In the genomic region with DNA sequence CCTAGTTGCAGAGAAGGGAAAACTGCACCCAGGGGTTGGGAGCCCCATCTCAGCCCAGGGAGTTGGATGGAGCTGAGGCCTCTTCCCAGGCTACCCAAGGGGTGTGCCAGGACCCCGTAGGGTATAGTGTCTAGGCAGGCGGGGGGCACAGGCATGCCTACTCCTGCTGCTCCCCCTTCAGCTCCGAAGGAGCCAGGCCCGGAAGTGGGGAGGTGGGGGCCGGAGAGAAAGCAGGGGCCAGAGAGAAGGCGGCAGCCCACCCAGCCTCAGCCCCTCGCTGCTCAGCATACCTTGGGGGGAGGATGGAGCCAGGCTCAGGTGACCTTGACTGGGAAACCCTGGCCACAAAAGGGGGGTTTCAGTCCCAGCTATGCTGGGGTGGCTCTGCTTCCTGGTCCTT, we compare ENCODE assay signal across 15 cellular contexts. TPM values are rescaled to one million over a fixed set of nuclear protein-coding genes. Genes with fewer than 3 reads are reported as not detected.
DNase-seq lines count a peak whose midpoint lies in the region; ATAC-seq and TF ChIP-seq lines count a peak whose summit lies in the region.
"Had no signal": no experiment of that assay in that cellular context is flagged by ENCODE, and none has a peak within 500 bp of the region (broad histone marks: within the 10 kb centered on the region; RNA-seq: fewer than 3 reads in every experiment).

No MANE protein-coding gene starts in this region.

- H3K18ac ChIP-seq in mesenchymal stem cell (ENCODE audit: low read depth in 1 of 2, low read length in 2 of 2): peak overlapping the region; percentile 71 to 96

- peak overlapping the region in 1 of 3 donors; percentile 79 for H3K4me3 Mint-ChIP-seq in T-cell

- H3K27me3 ChIP-seq in MG63: no peaks in the 10 kb centered on the region
- H3K27me3 ChIP-seq in duodenal mucosa (ENCODE audit: control insufficient read depth in 1 of 2, insufficient read depth in 2 of 2, low read length in 2 of 2): no peaks in the 10 kb centered on the region
- H3K27me3 ChIP-seq in mesenchymal stem cell (ENCODE audit: control insufficient read depth in 1 of 2, insufficient read depth in 1 of 2, low read length in 2 of 2): peaks cover 43 to 57% of the 10 kb centered on the region in 2 experiments
- H3K27me3 ChIP-seq in thyroid gland: no peaks in the 10 kb centered on the region

- no peaks in the 10 kb centered on the region for H3K9me3 Mint-ChIP-seq in T-cell
- H3K9me3 Mint-ChIP-seq: activated naive CD4-positive, alpha-beta T cell treated with anti-CD3 and anti-CD28 coated beads, Interleukin-2, amount 10 ng/mL, durations not matched to agents 7 days and 5 days; stimulated activated naive CD8-positive, alpha-beta T cell treated with anti-CD3 and anti-CD28 coated beads, Interleukin-15, Interleukin-2, amounts not matched to agents 100 ng/mL and 50 ng/mL, for 24 hours had no signal

- peak overlapping the region; percentile 79 for H4K8ac ChIP-seq in mesenchymal stem cell (ENCODE audit: low read length)

- H3K9me3 ChIP-seq in MG63: no peaks in the 10 kb centered on the region
- no peaks in the 10 kb centered on the region for H3K9me3 ChIP-seq in duodenal mucosa (ENCODE audit: control insufficient read depth in 1 of 2, low read length in 2 of 2)
- H3K9me3 ChIP-seq in mesenchymal stem cell (ENCODE audit: control insufficient read depth, low read length): no peaks in the 10 kb centered on the region
- H3K9me3 ChIP-seq in thyroid gland: no peaks in the 10 kb centered on the region

- no peak overlapping the region for H2BK5ac ChIP-seq in mesenchymal stem cell (ENCODE audit: low read depth, low read length, poor library complexity, severe bottlenecking)

- peak overlapping the region; percentile 35 for H2AK5ac ChIP-seq in mesenchymal stem cell (ENCODE audit: low read length, severe bottlenecking)

- H3K4me3 ChIP-seq in MG63: peak overlapping the region; percentile 58
- peak overlapping the region; percentile 73 to 78 for H3K4me3 ChIP-seq in duodenal mucosa (ENCODE audit: low read depth in 1 of 2, low read length in 2 of 2)
- peak overlapping the region in 1 of 2 experiments; percentile 69 for H3K4me3 ChIP-seq in mesenchymal stem cell (ENCODE audit: insufficient read depth in 1 of 2, low read depth in 1 of 2, low read length in 2 of 2)
- peak overlapping the region in 2 of 3 donors; percentile 39 to 44 for H3K4me3 ChIP-seq in thyroid gland (replicated peaks in 1 of 3)

- no peaks in the 10 kb centered on the region for H3K36me3 Mint-ChIP-seq in T-cell
- H3K36me3 Mint-ChIP-seq: activated naive CD4-positive, alpha-beta T cell treated with anti-CD3 and anti-CD28 coated beads, Interleukin-2, amount 10 ng/mL, durations not matched to agents 7 days and 5 days had no signal

- H2AFZ ChIP-seq in mesenchymal stem cell (ENCODE audit: low read depth, low read length): no peak overlapping the region

- TF ChIP-seq POLR2A in thyroid gland (IDR thresholded peaks at IDR 0.05): no peak

- peak overlapping the region in 1 of 2 experiments; percentile 68 for H2BK12ac ChIP-seq in mesenchymal stem cell (ENCODE audit: low read length in 2 of 2)

- peak overlapping the region in 1 of 2 experiments; percentile 35 for H3K23ac ChIP-seq in mesenchymal stem cell (ENCODE audit: low read length in 2 of 2)

- DNase-seq in MG63 (no peak), mesenchymal stem cell (no peak), thyroid gland (no peak), amniotic stem cell (lab: John Stamatoyannopoulos, UW) (no peak), T-cell (no peak)
- DNase-seq in activated CD4-positive, alpha-beta T cell treated with anti-CD3 and anti-CD28 coated beads, Interleukin-2, amount 50 U/mL, for 4 hours: no peak
- DNase-seq: activated naive CD4-positive, alpha-beta T cell treated with anti-CD3 and anti-CD28 coated beads, Interleukin-2, amount 10 ng/mL, durations not matched to agents 7 days and 5 days; GDM1; Karpas-422; NK-92 treated with Interleukin-12 subunit alpha and Interleukin-12 subunit beta, amount 100 ng/mL, for 24 hours; stimulated activated CD4-positive, alpha-beta T cell treated with anti-CD3 and anti-CD28 coated beads, Interleukin-12 subunit alpha, Interleukin-12 subunit beta, amount 100 ng/mL, for 4 hours had no signal

- H4K91ac ChIP-seq in mesenchymal stem cell (ENCODE audit: low read length): peak overlapping the region; percentile 91

- no peak for TF ChIP-seq CTCF in thyroid gland (IDR thresholded peaks at IDR 0.05)

- H2BK120ac ChIP-seq in mesenchymal stem cell (ENCODE audit: low read depth, low read length): peak overlapping the region; percentile 50

- peak overlapping the region; percentile 63 for H3K27ac ChIP-seq in duodenal mucosa (ENCODE audit: low read depth, low read length)
- no peak overlapping the region for H3K27ac ChIP-seq in mesenchymal stem cell (ENCODE audit: low read length, poor library complexity, severe bottlenecking)
- peak overlapping the region; percentile 57 to 90 (median 62) for H3K27ac ChIP-seq in thyroid gland

- POLR2A ChIA-PET in T-cell (lab: Charles Lee): no interaction called here

- H3K4me1 Mint-ChIP-seq in T-cell: peaks cover 9 to 16% (median 12%) of the 10 kb centered on the region in 3 donors

- no peak for ATAC-seq in GM21825 (IDR thresholded peaks at IDR 0.05; ENCODE audit: unreplicated experiment)
- no peak for ATAC-seq in T-cell (replicated peaks in 1 of 4)
- ATAC-seq: activated CD4-positive, CD25-positive, alpha-beta regulatory T cell treated with anti-CD3 and anti-CD28 coated beads, Interleukin-2, amount 50 U/mL, for 24 hours had no signal

- peaks cover 45 to 59% of the 10 kb centered on the region in 2 donors for H3K4me1 ChIP-seq in duodenal mucosa (ENCODE audit: control insufficient read depth in 1 of 2, insufficient read depth in 2 of 2, low read length in 2 of 2)
- H3K4me1 ChIP-seq in mesenchymal stem cell (ENCODE audit: control insufficient read depth, insufficient read depth, low read depth, low read length): peaks cover 41% of the 10 kb centered on the region
- peaks cover 43 to 68% of the 10 kb centered on the region in 2 donors for H3K4me1 ChIP-seq in thyroid gland

- H3K27ac Mint-ChIP-seq in T-cell: no peak overlapping the region
- H3K27ac Mint-ChIP-seq: activated naive CD4-positive, alpha-beta T cell treated with anti-CD3 and anti-CD28 coated beads, Interleukin-2, amount 10 ng/mL, durations not matched to agents 7 days and 5 days; stimulated activated naive CD8-positive, alpha-beta T cell treated with anti-CD3 and anti-CD28 coated beads, Interleukin-15, Interleukin-2, amounts not matched to agents 100 ng/mL and 50 ng/mL, for 24 hours had no signal

- H3K9ac ChIP-seq in duodenal mucosa (ENCODE audit: low read depth in 1 of 2, low read length in 2 of 2) (peak overlapping the region; percentile 56 to 75), mesenchymal stem cell (ENCODE audit: low read length) (peak overlapping the region; percentile 67)

- peaks cover 6% of the 10 kb centered on the region for H3K36me3 ChIP-seq in MG63
- H3K36me3 ChIP-seq in duodenal mucosa (ENCODE audit: control insufficient read depth in 1 of 2, insufficient read depth in 2 of 2, low read length in 2 of 2): peaks cover 0 to 8% of the 10 kb centered on the region in 2 donors
- peaks cover 0 to 18% of the 10 kb centered on the region in 2 experiments for H3K36me3 ChIP-seq in mesenchymal stem cell (ENCODE audit: control insufficient read depth in 1 of 2, insufficient read depth in 2 of 2, low read depth in 1 of 2, low read length in 2 of 2)
- H3K36me3 ChIP-seq in thyroid gland: no peaks in the 10 kb centered on the region

- H3K14ac ChIP-seq in mesenchymal stem cell (ENCODE audit: low read length in 2 of 2): peak overlapping the region in 1 of 2 experiments; percentile 78

- H2BK15ac ChIP-seq in mesenchymal stem cell (ENCODE audit: low read depth, poor library complexity, severe bottlenecking): peak overlapping the region; percentile 29

- WGBS in mesenchymal stem cell: 12% methylated on average over 7 of the region's 7 CpGs
- 40 to 47% methylated on average over 1 to 3 of the region's 7 CpGs for WGBS in thyroid gland, 2 donors

- H3K79me1 ChIP-seq in mesenchymal stem cell (replicated peaks; ENCODE audit: low read length, poor library complexity, severe bottlenecking): peaks cover 3% of the 10 kb centered on the region

- CTCF ChIA-PET in T-cell (lab: Charles Lee): interaction anchor here in 1 of 2 donors (0.5 kb wide), 1 partner anchor 22 kb away, joined by 5 read pairs; no protein-coding TSS in a partner anchor

- peak overlapping the region; percentile 64 for H3K4me2 ChIP-seq in mesenchymal stem cell (ENCODE audit: low read length, poor library complexity, severe bottlenecking)

- peak overlapping the region; percentile 55 to 60 for H3K4ac ChIP-seq in mesenchymal stem cell (ENCODE audit: low read depth in 1 of 2, low read length in 2 of 2)

- peaks cover 26 to 37% of the 10 kb centered on the region in 2 donors for H3K27me3 Mint-ChIP-seq in T-cell

- intact Hi-C loops in thyroid gland (cut with DNase I): no loop called here

RNA-seq across cellular contexts. Expression of a gene that starts 1.4 kb away (rescaled TPM):
- 11.7 and 22.9 TPM in 2 replicates for total RNA-seq in MG63 (2014; rRNA removed; shearing (Covaris generic); ENCODE audit: low replicate concordance)
- 23.6 TPM for polyA plus RNA-seq in mesenchymal stem cell (2013, experiment 1 of 2)
- polyA plus RNA-seq in mesenchymal stem cell (2013, experiment 2 of 2): 23.0 TPM
- total RNA-seq in thyroid gland (10 to 100 TPM; 13.2 to 44.2 (median 38.2) TPM), T-cell (under 1 TPM in 4 of 5 donors, not detected in 1; 0.32 to 0.46 (median 0.36) TPM)

RNA-seq across cellular contexts. Expression of a gene that starts 34.9 kb away (rescaled TPM):
- total RNA-seq in MG63 (2014; rRNA removed; shearing (Covaris generic); ENCODE audit: low replicate concordance): not detected in 2 replicates
- polyA plus RNA-seq in mesenchymal stem cell (2013, experiment 1 of 2): not detected
- not detected for polyA plus RNA-seq in mesenchymal stem cell (2013, experiment 2 of 2)
- total RNA-seq in thyroid gland (not detected), T-cell (under 1 TPM in 1 of 5 donors, not detected in 4; 0.28 TPM)

RNA-seq across cellular contexts. Expression of a gene that starts 48.5 kb away (rescaled TPM):
- not detected in 2 replicates for total RNA-seq in MG63 (2014; rRNA removed; shearing (Covaris generic); ENCODE audit: low replicate concordance)
- 0.01 TPM for polyA plus RNA-seq in mesenchymal stem cell (2013, experiment 1 of 2)
- 0.03 TPM for polyA plus RNA-seq in mesenchymal stem cell (2013, experiment 2 of 2)
- total RNA-seq in thyroid gland: 1 to 10 TPM; 1.1 to 5.0 (median 3.6) TPM
- under 1 TPM in 4 of 5 donors, not detected in 1; 0.29 to 0.98 (median 0.44) TPM for total RNA-seq in T-cell
